10 cellular contexts compared by ENCODE assay signal in genomic region chr12:106584104-106585064, GRCh38. TPM values are rescaled to one million over a fixed set of nuclear protein-coding genes. Genes with fewer than 3 reads are reported as not detected.
DNase-seq lines count a peak whose midpoint lies in the region; ATAC-seq and TF ChIP-seq lines count a peak whose summit lies in the region.
"Had no signal": no experiment of that assay in that cellular context is flagged by ENCODE, and none has a peak within 500 bp of the region (broad histone marks: within the 10 kb centered on the region; RNA-seq: fewer than 3 reads in every experiment).

No MANE protein-coding gene starts in this region.

- no peak for DNase-seq in CD4-positive, alpha-beta memory T cell
- DNase-seq in GM20000 (ENCODE audit: low spot score) = peak; percentile 38
- DNase-seq in activated naive CD8-positive, alpha-beta T cell treated with anti-CD3 and anti-CD28 coated beads, Interleukin-2, amount 10 ng/mL, durations not matched to agents 7 days and 5 days = peak; percentile 41
- no peak for DNase-seq in WERI-Rb-1

- peaks cover 17% of the 10 kb centered on the region for H3K4me1 ChIP-seq in CD4-positive, alpha-beta memory T cell (ENCODE audit: insufficient read depth, low read length)
- H3K4me1 ChIP-seq in mesodermal cell (ENCODE audit: control insufficient read depth, insufficient read depth, low read length, poor library complexity, severe bottlenecking) = peaks cover 17% of the 10 kb centered on the region
- H3K4me1 ChIP-seq: foreskin keratinocyte had no signal

- no peaks in the 10 kb centered on the region for H3K9me3 Mint-ChIP-seq in CD4-positive, alpha-beta memory T cell
- H3K9me3 Mint-ChIP-seq in activated naive CD8-positive, alpha-beta T cell treated with anti-CD3 and anti-CD28 coated beads, Interleukin-2, amount 10 ng/mL, durations not matched to agents 7 days and 5 days = no peaks in the 10 kb centered on the region

- H3K36me3 ChIP-seq in CD4-positive, alpha-beta memory T cell (ENCODE audit: insufficient read depth, low read length) = no peaks in the 10 kb centered on the region
- H3K36me3 ChIP-seq in mesodermal cell (ENCODE audit: control insufficient read depth, insufficient read depth, low read length) (no peaks in the 10 kb centered on the region), WERI-Rb-1 (no peaks in the 10 kb centered on the region)

- TF ChIP-seq CTCF in GM20000 (IDR thresholded peaks at IDR 0.05; ENCODE audit: extremely low read depth, missing control alignments) = no peak
- TF ChIP-seq CTCF in WERI-Rb-1 (IDR thresholded peaks at IDR 0.05; ENCODE audit: low read depth, low read length) = no peak

- no peak overlapping the region for H3K27ac Mint-ChIP-seq in CD4-positive, alpha-beta memory T cell
- no peak overlapping the region for H3K27ac Mint-ChIP-seq in activated naive CD8-positive, alpha-beta T cell treated with anti-CD3 and anti-CD28 coated beads, Interleukin-2, amount 10 ng/mL, durations not matched to agents 7 days and 5 days

- H3K4me1 Mint-ChIP-seq in CD4-positive, alpha-beta memory T cell = peaks cover 15 to 61% (median 32%) of the 10 kb centered on the region in 4 donors
- peaks cover 16% of the 10 kb centered on the region for H3K4me1 Mint-ChIP-seq in activated naive CD8-positive, alpha-beta T cell treated with anti-CD3 and anti-CD28 coated beads, Interleukin-2, amount 10 ng/mL, durations not matched to agents 7 days and 5 days

- peaks cover 44% of the 10 kb centered on the region for H3K27me3 ChIP-seq in CD4-positive, alpha-beta memory T cell (ENCODE audit: insufficient read depth, low read length)
- peaks cover 94% of the 10 kb centered on the region for H3K27me3 ChIP-seq in WERI-Rb-1 (ENCODE audit: insufficient read depth, low read depth, severe bottlenecking)

- peaks cover 62 to 64% of the 10 kb centered on the region in 2 donors for H3K27me3 Mint-ChIP-seq in CD4-positive, alpha-beta memory T cell
- H3K27me3 Mint-ChIP-seq in activated naive CD8-positive, alpha-beta T cell treated with anti-CD3 and anti-CD28 coated beads, Interleukin-2, amount 10 ng/mL, durations not matched to agents 7 days and 5 days = peaks cover 93% of the 10 kb centered on the region

- 1% methylated on average over 26 to 28 of the region's 41 CpGs for WGBS in mesodermal cell (ENCODE audit: insufficient coverage in 2 of 2), 2 experiments

- intact Hi-C loops in CD4-positive, alpha-beta memory T cell (cut with micrococcal nuclease) = no loop called here

- CTCF ChIA-PET in CD4-positive, alpha-beta memory T cell (lab: Charles Lee; ENCODE audit: partially characterized antibody) = no interaction called here

- H3K4me3 Mint-ChIP-seq in CD4-positive, alpha-beta memory T cell = peak overlapping the region; percentile 48 to 84 (median 74)
- peak overlapping the region; percentile 71 for H3K4me3 Mint-ChIP-seq in activated naive CD8-positive, alpha-beta T cell treated with anti-CD3 and anti-CD28 coated beads, Interleukin-2, amount 10 ng/mL, durations not matched to agents 7 days and 5 days

- H3K9me3 ChIP-seq in CD4-positive, alpha-beta memory T cell (ENCODE audit: control insufficient read depth in 1 of 2, low read length in 2 of 2) = no peaks in the 10 kb centered on the region
- no peaks in the 10 kb centered on the region for H3K9me3 ChIP-seq in mesodermal cell (ENCODE audit: control insufficient read depth, low read length)
- H3K9me3 ChIP-seq in WERI-Rb-1 (ENCODE audit: severe bottlenecking) = no peaks in the 10 kb centered on the region

- ATAC-seq in activated naive CD8-positive, alpha-beta T cell treated with anti-CD3 and anti-CD28 coated beads, Interleukin-2, amount 10 ng/mL, durations not matched to agents 7 days and 5 days (ENCODE audit: low read depth) = no peak
- no peak for ATAC-seq in HG03521 (IDR thresholded peaks at IDR 0.05; ENCODE audit: unreplicated experiment)
- no peak for ATAC-seq in activated CD4-positive, CD25-positive, alpha-beta regulatory T cell treated with anti-CD3 and anti-CD28 coated beads, Interleukin-2, amount 50 U/mL, for 24 hours
- no peak for ATAC-seq in HG03571 (IDR thresholded peaks at IDR 0.05; ENCODE audit: unreplicated experiment)

- POLR2A ChIA-PET in CD4-positive, alpha-beta memory T cell (lab: Charles Lee; ENCODE audit: partially characterized antibody) = no interaction called here
- POLR2A ChIA-PET in activated naive CD8-positive, alpha-beta T cell treated with anti-CD3 and anti-CD28 coated beads, Interleukin-2, amount 10 ng/mL, durations not matched to agents 7 days and 5 days (lab: Charles Lee) = interaction anchor here (0.7 kb wide), 1 partner anchor 164 kb away, joined by 4 read pairs; no protein-coding TSS in a partner anchor

- no peak overlapping the region for H3K4me3 ChIP-seq in CD4-positive, alpha-beta memory T cell (ENCODE audit: low read length in 2 of 2)
- H3K4me3 ChIP-seq in mesodermal cell (ENCODE audit: extremely low read depth, insufficient read depth, low read length, poor library complexity, severe bottlenecking) = peak overlapping the region; percentile 32
- no peak overlapping the region for H3K4me3 ChIP-seq in WERI-Rb-1 (ENCODE audit: low read depth, low read length)

- no peak overlapping the region for H3K27ac ChIP-seq in CD4-positive, alpha-beta memory T cell (ENCODE audit: low read depth, low read length)
- H3K27ac ChIP-seq in mesodermal cell (ENCODE audit: low read depth, low read length, severe bottlenecking) (no peak overlapping the region), WERI-Rb-1 (no peak overlapping the region)
- H3K27ac ChIP-seq: foreskin keratinocyte had no signal

- no peaks in the 10 kb centered on the region for H3K36me3 Mint-ChIP-seq in CD4-positive, alpha-beta memory T cell
- H3K36me3 Mint-ChIP-seq in activated naive CD8-positive, alpha-beta T cell treated with anti-CD3 and anti-CD28 coated beads, Interleukin-2, amount 10 ng/mL, durations not matched to agents 7 days and 5 days = no peaks in the 10 kb centered on the region

RNA-seq across cellular contexts. Expression of gene RFX4, which starts 1.6 kb away (rescaled TPM):
- not detected for total RNA-seq in CD4-positive, alpha-beta memory T cell
- polyA plus RNA-seq in CD4-positive, alpha-beta memory T cell = not detected
- total RNA-seq in activated naive CD8-positive, alpha-beta T cell treated with anti-CD3 and anti-CD28 coated beads, Interleukin-2, amount 10 ng/mL, durations not matched to agents 7 days and 5 days = not detected
- polyA plus RNA-seq in mesodermal cell (2013, experiment 1 of 2) = 7.1 TPM
- 3.9 TPM for polyA plus RNA-seq in mesodermal cell (2013, experiment 2 of 2)
- total RNA-seq: foreskin keratinocyte; T-helper 2 cell treated with Interferon-gamma antibody and Interleukin-4, amounts not matched to agents 100 ng/mL and 5 ng/mL, for 36 hours had no signal
- polyA plus RNA-seq: foreskin keratinocyte had no signal

Comparison
In these comparisons a context has a peak if more than half of its experiments do, and no peak if none do; other contexts are left out.
1. DNase-seq: peak in GM20000 (single experiment) and activated naive CD8-positive, alpha-beta T cell treated with anti-CD3 and anti-CD28 coated beads, Interleukin-2, amount 10 ng/mL, durations not matched to agents 7 days and 5 days (single experiment); none in CD4-positive, alpha-beta memory T cell (0 of 5) and WERI-Rb-1 (single experiment).